In genomic region chr9:16689352-16689938, GRCh38 we compare ENCODE assay signal across 13 cellular contexts.
DNase-seq lines count a peak whose midpoint lies in the region; ATAC-seq and TF ChIP-seq lines count a peak whose summit lies in the region.
"Had no signal": no experiment of that assay in that cellular context is flagged by ENCODE, and none has a peak within 500 bp of the region (broad histone marks: within the 10 kb centered on the region; RNA-seq: fewer than 3 reads in every experiment).

No MANE protein-coding gene starts in this region.

- H3K9me3 ChIP-seq in BLaER1 = no peaks in the 10 kb centered on the region
- H3K9me3 ChIP-seq in SJSA1 (replicated peaks) = no peaks in the 10 kb centered on the region
- H3K9me3 ChIP-seq in left lung = no peaks in the 10 kb centered on the region
- H3K9me3 ChIP-seq: breast epithelium had no signal

- peaks cover 54% of the 10 kb centered on the region for H3K4me1 ChIP-seq in BLaER1
- peaks cover 31% of the 10 kb centered on the region for H3K4me1 ChIP-seq in SJSA1 (replicated peaks)
- H3K4me1 ChIP-seq in left lung = no peaks in the 10 kb centered on the region
- H3K4me1 ChIP-seq: breast epithelium had no signal

- no peaks in the 10 kb centered on the region for H3K36me3 ChIP-seq in BLaER1
- no peaks in the 10 kb centered on the region for H3K36me3 ChIP-seq in SJSA1
- H3K36me3 ChIP-seq in left lung = no peaks in the 10 kb centered on the region
- H3K36me3 ChIP-seq: breast epithelium had no signal

- H3K27ac ChIP-seq in BLaER1 = peak overlapping the region; percentile 58
- no peak overlapping the region; the same call in 1 of the 2 replicates for H3K27ac ChIP-seq in SJSA1
- H3K27ac ChIP-seq in left lung = no peak overlapping the region
- H3K27ac ChIP-seq: breast epithelium, epithelial cell of prostate had no signal

- H4K20me1 ChIP-seq in BLaER1 = no peaks in the 10 kb centered on the region

- H3K4me2 ChIP-seq in BLaER1 = peak overlapping the region; percentile 72

- ATAC-seq in left lung = peak; percentile 53
- no peak for ATAC-seq in GM18858 (IDR thresholded peaks at IDR 0.05; ENCODE audit: unreplicated experiment)
- no peak for ATAC-seq in GM18861 (IDR thresholded peaks at IDR 0.05; ENCODE audit: unreplicated experiment)
- ATAC-seq: natural killer cell had no signal

- in situ Hi-C loops in KBM-7 (cut with MboI; ENCODE audit: low pct_unique_long_range_greater_than_20kb, low sequenced_read_pairs) = no loop called here

- H3K9ac ChIP-seq in BLaER1 = no peak overlapping the region

- H3K27me3 ChIP-seq in BLaER1 = no peaks in the 10 kb centered on the region
- H3K27me3 ChIP-seq in SJSA1 (replicated peaks) = no peaks in the 10 kb centered on the region
- no peaks in the 10 kb centered on the region for H3K27me3 ChIP-seq in left lung
- H3K27me3 ChIP-seq: breast epithelium had no signal

- no peak for TF ChIP-seq CTCF in left lung (IDR thresholded peaks at IDR 0.05)

- no peak overlapping the region for H3K4me3 ChIP-seq in BLaER1
- H3K4me3 ChIP-seq in SJSA1 = no peak overlapping the region
- H3K4me3 ChIP-seq in left lung = no peak overlapping the region
- H3K4me3 ChIP-seq: breast epithelium had no signal

- intact Hi-C loops in left lung (cut with DNase I) = no loop called here

- peak; percentile 70 for DNase-seq in NCI-H1092 (lab: John Stamatoyannopoulos, UW)
- DNase-seq in SJSA1 (ENCODE audit: low read depth in 1 of 2, low spot score in 2 of 2) = peak; percentile 46 to 63
- DNase-seq in left lung = no peak
- no peak for DNase-seq in HCEC 1CT
- no peak for DNase-seq in KBM-7
- DNase-seq: natural killer cell; stimulated activated CD4-positive, alpha-beta T cell treated with anti-CD3 and anti-CD28 coated beads, Interleukin-4, amount 100 ng/mL, for 1 hour; T1000 had no signal

Comparison
In these comparisons a context has a peak if more than half of its experiments do, and no peak if none do; other contexts are left out.
1. DNase-seq: peak in NCI-H1092 (single experiment) and SJSA1 (2 of 2); none in left lung (0 of 2), HCEC 1CT (single experiment) and KBM-7 (single experiment).